1 cellular context compared by ENCODE assay signal in the genomic region with DNA sequence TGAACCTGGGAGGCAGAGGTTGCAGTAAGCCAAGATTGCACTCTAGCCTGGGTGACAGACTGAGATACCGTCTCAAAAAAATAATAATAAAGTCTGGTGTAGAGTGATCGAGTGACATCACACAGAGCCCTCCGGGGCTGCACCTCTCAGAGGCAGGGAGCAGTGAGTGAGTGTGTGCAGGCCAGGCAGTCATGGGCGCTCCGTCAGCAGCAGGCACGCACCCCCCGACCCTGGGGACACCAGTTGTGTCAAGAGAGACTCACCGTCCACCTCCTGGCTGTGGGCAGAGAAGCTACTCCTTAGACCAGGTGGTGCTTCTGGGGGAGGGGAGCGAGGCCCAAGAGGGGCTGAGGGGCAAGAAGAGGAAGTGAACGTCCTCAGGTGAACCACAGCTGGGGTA.
TF ChIP-seq lines count a peak whose summit lies in the region.

No MANE protein-coding gene starts in this region.

TF ChIP-seq in IMR-90, 13 proteins besides CTCF, POLR2A, EP300 and RAD21 (continued from another document):
- TF ChIP-seq RCOR1 (IDR thresholded peaks at IDR 0.05; ENCODE audit: insufficient replicate concordance, low read length) (no peak), BHLHE40 (IDR thresholded peaks at IDR 0.05; ENCODE audit: low read depth, low read length) (no peak), SMC3 (IDR thresholded peaks at IDR 0.05; ENCODE audit: low read depth, low read length) (no peak)
- TF ChIP-seq, protein P1, sequence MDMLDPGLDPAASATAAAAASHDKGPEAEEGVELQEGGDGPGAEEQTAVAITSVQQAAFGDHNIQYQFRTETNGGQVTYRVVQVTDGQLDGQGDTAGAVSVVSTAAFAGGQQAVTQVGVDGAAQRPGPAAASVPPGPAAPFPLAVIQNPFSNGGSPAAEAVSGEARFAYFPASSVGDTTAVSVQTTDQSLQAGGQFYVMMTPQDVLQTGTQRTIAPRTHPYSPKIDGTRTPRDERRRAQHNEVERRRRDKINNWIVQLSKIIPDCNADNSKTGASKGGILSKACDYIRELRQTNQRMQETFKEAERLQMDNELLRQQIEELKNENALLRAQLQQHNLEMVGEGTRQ (IDR thresholded peaks at IDR 0.05; ENCODE audit: low read depth, low read length), result no peak
